In the genomic region with DNA sequence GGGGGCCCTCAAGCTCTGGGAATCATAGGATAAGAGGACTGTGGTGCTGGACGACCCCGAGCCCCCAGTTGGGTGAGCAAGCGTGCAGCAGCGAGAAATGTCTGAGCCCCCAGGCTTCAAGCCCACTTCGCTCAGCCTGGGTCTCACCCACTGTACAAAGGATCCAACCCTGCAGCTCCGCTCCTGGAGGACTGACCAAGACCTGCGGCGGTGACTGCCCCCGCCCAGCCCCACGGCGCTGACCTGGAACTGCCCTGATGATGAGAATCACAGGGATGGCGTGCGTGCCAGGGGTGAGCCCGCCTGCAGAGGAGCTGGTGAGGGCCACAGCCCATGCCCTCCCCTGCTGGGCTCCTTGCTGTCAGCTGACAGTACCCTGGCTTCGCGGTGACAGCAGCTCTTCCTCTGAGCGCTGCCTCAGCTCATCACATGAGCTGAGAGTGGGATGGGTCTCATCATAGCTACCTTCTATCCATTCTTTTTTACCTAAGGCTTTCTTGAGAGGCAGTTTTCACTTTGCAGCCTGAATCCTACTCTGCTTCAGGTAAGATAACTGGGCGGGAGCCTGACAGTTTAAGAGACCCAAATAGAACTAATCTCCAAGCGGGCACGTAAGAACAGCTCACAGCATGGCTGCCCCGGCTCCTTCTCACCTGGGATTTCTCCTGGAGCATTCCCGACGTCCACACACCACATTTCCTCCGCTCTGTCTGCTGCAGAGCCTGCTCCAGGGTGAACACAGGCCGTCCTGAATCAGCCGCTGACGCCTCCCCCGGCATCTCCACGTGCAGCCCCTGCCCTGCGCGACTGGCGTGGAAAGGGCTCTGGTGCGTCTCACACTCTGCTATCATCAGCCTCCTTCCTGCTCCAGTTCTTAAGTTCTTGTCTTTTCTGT, we compare ENCODE assay signal across 1 cellular context.
TF ChIP-seq lines count a peak whose summit lies in the region.

No MANE protein-coding gene starts in this region.

TF ChIP-seq in WTC11, 78 proteins besides CTCF, POLR2A, EP300 and RAD21 (continued from another document):
- TF ChIP-seq ATF3 (CRISPR knock-in tag; conservative IDR thresholded peaks at IDR 0.05) (no peak), JAZF1 (CRISPR knock-in tag; IDR thresholded peaks at IDR 0.05) (no peak), MAX (CRISPR knock-in tag; IDR thresholded peaks at IDR 0.05) (no peak), ATF6 (CRISPR knock-in tag; IDR thresholded peaks at IDR 0.05) (no peak), USF1 (CRISPR knock-in tag; IDR thresholded peaks at IDR 0.05) (no peak)
- TF ChIP-seq, protein P1, sequence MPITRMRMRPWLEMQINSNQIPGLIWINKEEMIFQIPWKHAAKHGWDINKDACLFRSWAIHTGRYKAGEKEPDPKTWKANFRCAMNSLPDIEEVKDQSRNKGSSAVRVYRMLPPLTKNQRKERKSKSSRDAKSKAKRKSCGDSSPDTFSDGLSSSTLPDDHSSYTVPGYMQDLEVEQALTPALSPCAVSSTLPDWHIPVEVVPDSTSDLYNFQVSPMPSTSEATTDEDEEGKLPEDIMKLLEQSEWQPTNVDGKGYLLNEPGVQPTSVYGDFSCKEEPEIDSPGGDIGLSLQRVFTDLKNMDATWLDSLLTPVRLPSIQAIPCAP (CRISPR knock-in tag; IDR thresholded peaks at IDR 0.05), result no peak
